17 cellular contexts compared by ENCODE assay signal in genomic region chr1:212614398-212615091, GRCh38. TPM values are rescaled to one million over a fixed set of nuclear protein-coding genes. Genes with fewer than 3 reads are reported as not detected.
DNase-seq lines count a peak whose midpoint lies in the region; ATAC-seq, FAIRE-seq and TF ChIP-seq lines count a peak whose summit lies in the region.
"Had no signal": no experiment of that assay in that cellular context is flagged by ENCODE, and none has a peak within 500 bp of the region (broad histone marks: within the 10 kb centered on the region; RNA-seq: fewer than 3 reads in every experiment).

No MANE protein-coding gene starts in this region.

- TF ChIP-seq CTCF in A549 (IDR thresholded peaks at IDR 0.05): no peak
- TF ChIP-seq CTCF in GM12865 (IDR thresholded peaks at IDR 0.05; ENCODE audit: insufficient read depth, low read depth, low read length, missing control alignments): no peak
- no peak for TF ChIP-seq CTCF in H9 (conservative IDR thresholded peaks at IDR 0.05)

- H3T11ph ChIP-seq in H9 (ENCODE audit: low read length): no peak overlapping the region

- H3K9me3 ChIP-seq in A549 (no peaks in the 10 kb centered on the region), H9 (ENCODE audit: control insufficient read depth, low read depth, low read length) (no peaks in the 10 kb centered on the region)
- H3K9me3 ChIP-seq: thoracic aorta had no signal

- no peak for TF ChIP-seq POLR2A in A549 (IDR thresholded peaks at IDR 0.05; ENCODE audit: low read length)

- no peak overlapping the region for H2BK5ac ChIP-seq in H9 (ENCODE audit: insufficient read length, low read length)

- H2BK20ac ChIP-seq in H9 (ENCODE audit: low read depth, low read length, poor library complexity, severe bottlenecking): no peak overlapping the region

- no peak overlapping the region for H3K23ac ChIP-seq in H9 (ENCODE audit: insufficient read length, low read depth, low read length)

- H3K56ac ChIP-seq in H9 (ENCODE audit: insufficient read length, low read depth, low read length): no peak overlapping the region

- H3K18ac ChIP-seq in H9 (ENCODE audit: insufficient read length, low read depth, low read length): no peak overlapping the region

- H3K36me3 Mint-ChIP-seq in activated naive CD8-positive, alpha-beta T cell treated with anti-CD3 and anti-CD28 coated beads, Interleukin-2, amount 50 U/mL, for 24 hours (ENCODE audit: low read depth): peaks cover 65% of the 10 kb centered on the region
- H3K36me3 Mint-ChIP-seq in H9 (ENCODE audit: insufficient read depth in 1 of 3, low read depth in 3 of 3): peaks cover 34 to 54% (median 47%) of the 10 kb centered on the region in 3 experiments

- no peak overlapping the region for H2AFZ ChIP-seq in H9 (ENCODE audit: low read length)
- H2AFZ ChIP-seq: PC-9 had no signal

- TF ChIP-seq RAD21 in A549 (conservative IDR thresholded peaks at IDR 0.05 in 1 of 2, IDR thresholded peaks at IDR 0.05 in 1 of 2): no peak

- no peak overlapping the region for H3K9ac ChIP-seq in H9 (ENCODE audit: extremely low read depth, insufficient read length, low read length)

- no peaks in the 10 kb centered on the region for H3K79me1 ChIP-seq in H9 (ENCODE audit: insufficient read depth, low read depth, low read length, poor library complexity, severe bottlenecking)

- peaks cover 45% of the 10 kb centered on the region for H3K4me1 Mint-ChIP-seq in activated naive CD8-positive, alpha-beta T cell treated with anti-CD3 and anti-CD28 coated beads, Interleukin-2, amount 50 U/mL, for 24 hours
- H3K4me1 Mint-ChIP-seq in H9: peaks cover 53% of the 10 kb centered on the region in 2 experiments

- H3K4me2 ChIP-seq in A549 (no peak overlapping the region), H9 (ENCODE audit: insufficient read depth, insufficient read length, low read length) (no peak overlapping the region)
- H3K4me2 ChIP-seq: PC-9 had no signal

- no peak overlapping the region for H3K4me3 ChIP-seq in A549
- peak overlapping the region; percentile 20 for H3K4me3 ChIP-seq in GM12865 (ENCODE audit: low read depth, low read length)
- H3K4me3 ChIP-seq: PC-9, thoracic aorta had no signal

- peak overlapping the region; percentile 69 for H3K27ac Mint-ChIP-seq in activated naive CD8-positive, alpha-beta T cell treated with anti-CD3 and anti-CD28 coated beads, Interleukin-2, amount 50 U/mL, for 24 hours
- no peak overlapping the region for H3K27ac Mint-ChIP-seq in H9
- H3K27ac Mint-ChIP-seq: HFFc6 had no signal

- H4K5ac ChIP-seq in H9 (ENCODE audit: insufficient read length, low read depth, low read length): no peak overlapping the region

- peaks cover 5% of the 10 kb centered on the region for H3K23me2 ChIP-seq in H9 (ENCODE audit: insufficient read length, low read depth, low read length, poor library complexity, severe bottlenecking)

- no peak overlapping the region for H3K14ac ChIP-seq in H9 (ENCODE audit: insufficient read depth, low read length)

- peaks cover 11% of the 10 kb centered on the region; the same call in 1 of the 2 replicates for H3K79me2 ChIP-seq in H9 (ENCODE audit: insufficient read depth, low read length)

- FAIRE-seq in A549 (lab: Jason Lieb, UNC): no peak
- FAIRE-seq: HTR-8/SVneo had no signal

- TF ChIP-seq EP300 in A549 (IDR thresholded peaks at IDR 0.05): no peak

- no peak overlapping the region for H2BK12ac ChIP-seq in H9 (ENCODE audit: insufficient read length, low read depth, low read length)

- H3K27me3 Mint-ChIP-seq in activated naive CD8-positive, alpha-beta T cell treated with anti-CD3 and anti-CD28 coated beads, Interleukin-2, amount 50 U/mL, for 24 hours: peaks cover 12% of the 10 kb centered on the region
- peaks cover 19% of the 10 kb centered on the region for H3K27me3 Mint-ChIP-seq in H9 (ENCODE audit: low read depth)

- H3K9me3 Mint-ChIP-seq in activated naive CD8-positive, alpha-beta T cell treated with anti-CD3 and anti-CD28 coated beads, Interleukin-2, amount 50 U/mL, for 24 hours: no peaks in the 10 kb centered on the region
- H3K9me3 Mint-ChIP-seq in H9: no peaks in the 10 kb centered on the region; a peak in 1 of 5 replicates
- H3K9me3 Mint-ChIP-seq: HFFc6; naive thymus-derived CD8-positive, alpha-beta T cell had no signal

- 87% methylated on average over 4 of the region's 4 CpGs for WGBS in A549 (ENCODE audit: missing lambda C conversion rate)
- WGBS in H9 (ENCODE audit: extremely low coverage, insufficient read length, low lambda C conversion rate): no CpG with 5 or more reads among the region's 4 CpGs

- H2BK15ac ChIP-seq in H9 (ENCODE audit: low read depth, low read length): no peak overlapping the region

- no peak overlapping the region for H3K4ac ChIP-seq in H9 (ENCODE audit: low read depth, low read length)

- H3K4me1 ChIP-seq in A549 (peaks cover 9% of the 10 kb centered on the region; the same call in 1 of the 3 replicates), H9 (ENCODE audit: insufficient read depth, low read length) (peaks cover 13% of the 10 kb centered on the region)

- POLR2A ChIA-PET in A549 (lab: Yijun Ruan, JAX): interaction anchor here (1.0 kb wide), 1 partner anchor 126 kb away, joined by 6 read pairs; no protein-coding TSS in a partner anchor

- no peak overlapping the region for H2AK5ac ChIP-seq in H9 (ENCODE audit: insufficient read length, low read length)

- DNase-seq in A549 (ENCODE audit: low read depth in 1 of 2, low spot score in 1 of 2) (no peak), GM12865 (ENCODE audit: low read depth) (peak; percentile 57), MV-4-11 (lab: John Stamatoyannopoulos, UW) (peak; percentile 82), amygdala (lab: John Stamatoyannopoulos, UW) (no peak), H9 (no peak), NCI-H2227 treated with DMSO at 0.1 percent for 48 hours (lab: John Stamatoyannopoulos, UW) (no peak)
- no peak for DNase-seq in activated naive CD8-positive, alpha-beta T cell treated with anti-CD3 and anti-CD28 coated beads, Interleukin-2, amount 50 U/mL, for 24 hours
- DNase-seq: activated CD4-positive, CD25-positive, alpha-beta regulatory T cell; effector memory CD4-positive, alpha-beta T cell; HFFc6; naive thymus-derived CD8-positive, alpha-beta T cell; NCI-H1105 treated with DMSO at 0.1 percent for 48 hours; NCI-H226; PC-9 had no signal

- H2BK120ac ChIP-seq in H9 (ENCODE audit: low read depth, low read length, poor library complexity, severe bottlenecking): no peak overlapping the region

- no peak overlapping the region for H4K91ac ChIP-seq in H9 (ENCODE audit: insufficient read length, low read depth, low read length)

- no peak overlapping the region for H3K27ac ChIP-seq in A549
- no peak overlapping the region for H3K27ac ChIP-seq in H9 (ENCODE audit: insufficient read length, low read depth, low read length)
- H3K27ac ChIP-seq: PC-9, thoracic aorta had no signal

- H3K27me3 ChIP-seq in H9 (ENCODE audit: insufficient read depth, low read length): peaks cover 7% of the 10 kb centered on the region; the same call in 1 of the 2 replicates

- CTCF ChIA-PET in A549 (lab: Yijun Ruan, JAX): interaction anchor here (0.6 to 5.8 kb wide), 7 partner anchors 15 to 196 kb away, joined by 3 to 47 read pairs (median 3); no protein-coding TSS in a partner anchor

- H4K20me1 ChIP-seq in H9 (ENCODE audit: control insufficient read depth, insufficient read depth, insufficient read length): no peaks in the 10 kb centered on the region

- no peak overlapping the region for H4K8ac ChIP-seq in H9 (replicated peaks; ENCODE audit: insufficient read length, low read depth, low read length)

- ATAC-seq in A549: no peak
- no peak for ATAC-seq in activated naive CD8-positive, alpha-beta T cell treated with anti-CD3 and anti-CD28 coated beads, Interleukin-2, amount 50 U/mL, for 24 hours
- no peak for ATAC-seq in GM21786 (IDR thresholded peaks at IDR 0.05; ENCODE audit: unreplicated experiment)
- ATAC-seq: naive thymus-derived CD8-positive, alpha-beta T cell had no signal

- no peak overlapping the region for H3K4me3 Mint-ChIP-seq in activated naive CD8-positive, alpha-beta T cell treated with anti-CD3 and anti-CD28 coated beads, Interleukin-2, amount 50 U/mL, for 24 hours
- no peak overlapping the region for H3K4me3 Mint-ChIP-seq in H9
- H3K4me3 Mint-ChIP-seq: HFFc6; naive thymus-derived CD8-positive, alpha-beta T cell had no signal

TF ChIP-seq in A549, 52 proteins besides CTCF, POLR2A, EP300 and RAD21 (continues in another document):
- TF ChIP-seq, protein P1, sequence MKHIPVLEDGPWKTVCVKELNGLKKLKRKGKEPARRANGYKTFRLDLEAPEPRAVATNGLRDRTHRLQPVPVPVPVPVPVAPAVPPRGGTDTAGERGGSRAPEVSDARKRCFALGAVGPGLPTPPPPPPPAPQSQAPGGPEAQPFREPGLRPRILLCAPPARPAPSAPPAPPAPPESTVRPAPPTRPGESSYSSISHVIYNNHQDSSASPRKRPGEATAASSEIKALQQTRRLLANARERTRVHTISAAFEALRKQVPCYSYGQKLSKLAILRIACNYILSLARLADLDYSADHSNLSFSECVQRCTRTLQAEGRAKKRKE (CRISPR knock-in tag; IDR thresholded peaks at IDR 0.05; ENCODE audit: low read depth): no peak
- no peak for TF ChIP-seq SREBF2 (IDR thresholded peaks at IDR 0.05)
- TF ChIP-seq JUN (IDR thresholded peaks at IDR 0.05): no peak
- no peak for TF ChIP-seq ESRRA (IDR thresholded peaks at IDR 0.05; ENCODE audit: borderline replicate concordance, low read length)
- peak; percentile 49; the same call in 1 of the 2 replicates for TF ChIP-seq POLR2AphosphoS2 (conservative IDR thresholded peaks at IDR 0.05; ENCODE audit: low read length)
- no peak for TF ChIP-seq USF2 (IDR thresholded peaks at IDR 0.05)

RNA-seq across cellular contexts. Expression of gene ATF3, which starts 6.0 kb away (rescaled TPM):
- 33.4 and 62.9 TPM in 2 replicates for polyA plus RNA-seq in A549 (2011; rRNA removed)
- 29.2 and 44.9 TPM in 2 replicates for polyA plus RNA-seq in A549 (2012; cell fraction: cytosol; rRNA removed)
- polyA plus RNA-seq in A549 (2012; cell fraction: nucleus; rRNA removed): 81.6 and 101 TPM in 2 replicates
- 4.4 to 5.0 TPM (median 4.7 TPM) in 3 replicates for polyA plus RNA-seq in A549 (2017; fragmentation: RNase III; extraction: RNeasy Plus Mini Kit Qiagen cat#74134 plus additional on column Dnase treatment)
- 106 and 171 TPM in 2 replicates for polyA minus RNA-seq in A549 (2011; rRNA and poly(A)+ RNA removed)
- total RNA-seq in H9 (2021): 11.3 and 14.7 TPM in 2 replicates
- polyA plus RNA-seq: naive thymus-derived CD8-positive, alpha-beta T cell had no signal

Comparison
In these comparisons a context has a peak if more than half of its experiments do, and no peak if none do; other contexts are left out.
1. DNase-seq: peak in GM12865 (single experiment) and MV-4-11 (single experiment); none in A549 (0 of 2), activated naive CD8-positive, alpha-beta T cell treated with anti-CD3 and anti-CD28 coated beads, Interleukin-2, amount 50 U/mL, for 24 hours (single experiment), amygdala (0 of 56), H9 (single experiment) and NCI-H2227 treated with DMSO at 0.1 percent for 48 hours (single experiment).